Comparison of ENCODE assay signal across 10 cellular contexts in the genomic region with DNA sequence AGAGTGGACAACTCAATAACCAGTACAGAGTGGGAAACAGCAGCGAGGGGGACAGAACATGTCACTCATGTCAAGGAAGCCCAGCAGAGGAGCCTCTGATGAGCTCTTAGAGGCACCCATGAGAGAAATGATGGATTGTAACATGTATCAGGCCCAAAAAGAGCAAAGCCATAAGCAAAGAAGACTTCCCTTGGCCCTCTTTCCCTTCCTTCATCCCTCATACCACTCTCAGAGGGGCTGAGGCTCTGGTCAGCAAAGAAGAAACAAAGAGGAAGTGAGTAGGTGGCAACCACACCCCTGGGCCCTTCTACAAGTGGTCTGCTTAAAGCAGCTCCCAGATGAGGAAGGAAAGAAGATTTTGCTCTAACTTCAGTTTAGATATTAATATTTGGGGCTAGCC.
DNase-seq lines count a peak whose midpoint lies in the region; ATAC-seq and TF ChIP-seq lines count a peak whose summit lies in the region.
"Had no signal": no experiment of that assay in that cellular context is flagged by ENCODE, and none has a peak within 500 bp of the region (broad histone marks: within the 10 kb centered on the region; RNA-seq: fewer than 3 reads in every experiment).

No MANE protein-coding gene starts in this region.

- DNase-seq in GM06990 (ENCODE audit: extremely low read depth, insufficient read length) (peak; percentile 52), islet precursor cell (no peak), NCI-H69 (lab: John Stamatoyannopoulos, UW) (no peak)
- no peak for DNase-seq in T-helper 2 cell treated with Interferon-gamma antibody and Interleukin-4, amounts not matched to agents 5 μg/mL and 100 μg/mL, for 36 hours (ENCODE audit: low spot score)
- DNase-seq: Calu3, kidney glomerular epithelial cell had no signal

- no peaks in the 10 kb centered on the region for H3K36me3 ChIP-seq in GM06990 (ENCODE audit: control insufficient read depth, insufficient read depth, low read length)

- intact Hi-C loops in dendritic cell treated with granulocyte-macrophage colony-stimulating factor and Interleukin-4, amounts not matched to agents 40 ng/mL and 50 ng/mL, for 4 days (cut with micrococcal nuclease) = no loop called here

- H3K4me3 ChIP-seq in GM06990 (replicated peaks; ENCODE audit: low read depth, low read length) = no peak overlapping the region

- no peaks in the 10 kb centered on the region for H3K9me3 Mint-ChIP-seq in dendritic cell treated with granulocyte-macrophage colony-stimulating factor and Interleukin-4, amounts not matched to agents 40 ng/mL and 50 ng/mL, for 4 days
- no peaks in the 10 kb centered on the region for H3K9me3 Mint-ChIP-seq in T-helper 2 cell treated with Interferon-gamma antibody and Interleukin-4, amounts not matched to agents 5 μg/mL and 100 μg/mL, for 36 hours

- no peak for TF ChIP-seq CTCF in GM06990 (IDR thresholded peaks at IDR 0.05; ENCODE audit: insufficient read depth, low read length, poor library complexity, severe bottlenecking)

- H3K27me3 ChIP-seq in GM06990 (replicated peaks; ENCODE audit: control insufficient read depth, insufficient read depth, low read length) = no peaks in the 10 kb centered on the region

- peak overlapping the region; percentile 90 for H3K27ac Mint-ChIP-seq in dendritic cell treated with granulocyte-macrophage colony-stimulating factor and Interleukin-4, amounts not matched to agents 40 ng/mL and 50 ng/mL, for 4 days
- H3K27ac Mint-ChIP-seq in T-helper 2 cell treated with Interferon-gamma antibody and Interleukin-4, amounts not matched to agents 5 μg/mL and 100 μg/mL, for 36 hours = no peak overlapping the region

- H3K4me3 Mint-ChIP-seq in dendritic cell treated with granulocyte-macrophage colony-stimulating factor and Interleukin-4, amounts not matched to agents 40 ng/mL and 50 ng/mL, for 4 days = no peak overlapping the region
- no peak overlapping the region for H3K4me3 Mint-ChIP-seq in T-helper 2 cell treated with Interferon-gamma antibody and Interleukin-4, amounts not matched to agents 5 μg/mL and 100 μg/mL, for 36 hours

- no peaks in the 10 kb centered on the region for H3K27me3 Mint-ChIP-seq in dendritic cell treated with granulocyte-macrophage colony-stimulating factor and Interleukin-4, amounts not matched to agents 40 ng/mL and 50 ng/mL, for 4 days
- H3K27me3 Mint-ChIP-seq in T-helper 2 cell treated with Interferon-gamma antibody and Interleukin-4, amounts not matched to agents 5 μg/mL and 100 μg/mL, for 36 hours (ENCODE audit: low read depth) = no peaks in the 10 kb centered on the region

- H3K36me3 Mint-ChIP-seq in dendritic cell treated with granulocyte-macrophage colony-stimulating factor and Interleukin-4, amounts not matched to agents 40 ng/mL and 50 ng/mL, for 4 days (ENCODE audit: low read depth) = no peaks in the 10 kb centered on the region
- no peaks in the 10 kb centered on the region for H3K36me3 Mint-ChIP-seq in T-helper 2 cell treated with Interferon-gamma antibody and Interleukin-4, amounts not matched to agents 5 μg/mL and 100 μg/mL, for 36 hours (ENCODE audit: low read depth)

- peaks cover 49% of the 10 kb centered on the region for H3K4me1 Mint-ChIP-seq in dendritic cell treated with granulocyte-macrophage colony-stimulating factor and Interleukin-4, amounts not matched to agents 40 ng/mL and 50 ng/mL, for 4 days (ENCODE audit: low read depth)
- peaks cover 28% of the 10 kb centered on the region for H3K4me1 Mint-ChIP-seq in T-helper 2 cell treated with Interferon-gamma antibody and Interleukin-4, amounts not matched to agents 5 μg/mL and 100 μg/mL, for 36 hours (ENCODE audit: low read depth)

- ATAC-seq in GM19467 (IDR thresholded peaks at IDR 0.05; ENCODE audit: unreplicated experiment) = peak; percentile 63
- peak; percentile 74 for ATAC-seq in HG03432 (IDR thresholded peaks at IDR 0.05; ENCODE audit: unreplicated experiment)
- no peak for ATAC-seq in GM21360 (IDR thresholded peaks at IDR 0.05; ENCODE audit: unreplicated experiment)
